8 cellular contexts compared by ENCODE assay signal in the genomic region with DNA sequence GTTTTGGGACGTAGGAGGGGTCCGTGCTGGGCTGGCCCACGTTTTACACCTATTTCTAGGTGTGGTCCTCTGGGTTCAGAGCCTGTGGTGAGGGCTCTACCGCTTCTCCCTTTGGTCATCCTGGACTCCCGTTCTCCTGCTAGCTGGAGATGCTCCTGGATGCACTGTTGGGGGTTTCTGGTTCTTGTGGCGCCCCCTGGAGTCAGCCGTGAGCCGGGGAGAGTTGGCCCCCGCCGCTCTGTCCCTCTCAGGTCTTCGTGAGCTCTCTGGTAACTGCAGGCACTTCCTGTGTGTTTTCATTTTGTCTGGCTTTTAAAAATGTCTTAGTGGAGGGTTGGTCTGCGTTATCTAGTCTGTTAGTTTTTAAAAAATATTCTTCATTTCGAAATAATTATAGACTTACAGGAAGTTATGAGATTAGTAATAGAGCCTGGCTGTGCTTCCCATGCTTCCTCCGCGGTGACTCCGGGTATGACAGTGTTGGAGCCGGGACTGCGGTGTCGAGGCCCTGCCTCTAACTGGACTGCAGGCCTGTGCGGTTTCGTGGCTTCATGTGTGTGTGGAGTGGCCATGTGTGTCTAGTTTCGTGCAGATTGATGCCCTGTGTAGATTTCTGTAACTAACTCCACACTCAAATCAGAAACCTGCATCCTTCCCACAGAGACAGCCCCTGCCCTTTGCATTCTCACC.
DNase-seq lines count a peak whose midpoint lies in the region; ATAC-seq and TF ChIP-seq lines count a peak whose summit lies in the region.

No MANE protein-coding gene starts in this region.

- ATAC-seq in left ventricle myocardium superior (no peak), HG03521 (IDR thresholded peaks at IDR 0.05; ENCODE audit: unreplicated experiment) (no peak), GM21423 (IDR thresholded peaks at IDR 0.05; ENCODE audit: unreplicated experiment) (no peak)

- H3K4me1 ChIP-seq in left ventricle myocardium inferior, result peaks cover 19% of the 10 kb centered on the region

- no peak overlapping the region for H3K4me3 ChIP-seq in left ventricle myocardium inferior
- H3K4me3 ChIP-seq in lower leg skin (ENCODE audit: low read depth, poor library complexity, severe bottlenecking), result no peak overlapping the region

- 76 to 85% methylated on average over 22 of the region's 22 CpGs for WGBS in lower leg skin, 2 donors

- intact Hi-C loops in left ventricle myocardium inferior (cut with micrococcal nuclease), result loop anchor here (5.0 kb wide), 1 partner anchor 136 kb away; no protein-coding TSS in a partner anchor
- intact Hi-C loops in left ventricle myocardium superior (cut with micrococcal nuclease), result no loop called here
- intact Hi-C loops in lower leg skin (cut with DNase I; ENCODE audit: low total_unique reads), result loop anchor here (10.0 kb wide), 1 partner anchor 133 kb away; no protein-coding TSS in a partner anchor

- peak; percentile 47 for TF ChIP-seq CTCF in left ventricle myocardium inferior (IDR thresholded peaks at IDR 0.05; ENCODE audit: borderline replicate concordance)
- no peak for TF ChIP-seq CTCF in lower leg skin (IDR thresholded peaks at IDR 0.05)

- H3K27ac ChIP-seq in left ventricle myocardium inferior (replicated peaks), result no peak overlapping the region

- H3K9me3 ChIP-seq in left ventricle myocardium inferior (replicated peaks), result no peaks in the 10 kb centered on the region

- no peak for DNase-seq in left ventricle myocardium inferior
- DNase-seq in left ventricle myocardium superior, result no peak
- DNase-seq in activated CD4-positive, alpha-beta T cell treated with anti-CD3 and anti-CD28 coated beads, Interleukin-2, amount 50 U/mL, for 1 hour, result peak; percentile 34
- peak; percentile 30 for DNase-seq in hepatic stellate cell (ENCODE audit: low spot score)
- no peak for DNase-seq in lower leg skin (ENCODE audit: low spot score in 2 of 2)
- no peak for DNase-seq in NCI-H2227 (lab: John Stamatoyannopoulos, UW; ENCODE audit: unreplicated experiment)

- TF ChIP-seq POLR2A in lower leg skin (IDR thresholded peaks at IDR 0.05), result no peak

- H3K36me3 ChIP-seq in left ventricle myocardium inferior, result peaks cover 22% of the 10 kb centered on the region

- no peaks in the 10 kb centered on the region for H3K27me3 ChIP-seq in left ventricle myocardium inferior (ENCODE audit: low read depth)

Comparison
In these comparisons a context has a peak if more than half of its experiments do, and no peak if none do; other contexts are left out.
1. DNase-seq: peak in activated CD4-positive, alpha-beta T cell treated with anti-CD3 and anti-CD28 coated beads, Interleukin-2, amount 50 U/mL, for 1 hour (single experiment) and hepatic stellate cell (single experiment); none in left ventricle myocardium inferior (single experiment), left ventricle myocardium superior (single experiment), lower leg skin (0 of 2) and NCI-H2227 (single experiment).